19 cellular contexts compared by ENCODE assay signal in the genomic region with DNA sequence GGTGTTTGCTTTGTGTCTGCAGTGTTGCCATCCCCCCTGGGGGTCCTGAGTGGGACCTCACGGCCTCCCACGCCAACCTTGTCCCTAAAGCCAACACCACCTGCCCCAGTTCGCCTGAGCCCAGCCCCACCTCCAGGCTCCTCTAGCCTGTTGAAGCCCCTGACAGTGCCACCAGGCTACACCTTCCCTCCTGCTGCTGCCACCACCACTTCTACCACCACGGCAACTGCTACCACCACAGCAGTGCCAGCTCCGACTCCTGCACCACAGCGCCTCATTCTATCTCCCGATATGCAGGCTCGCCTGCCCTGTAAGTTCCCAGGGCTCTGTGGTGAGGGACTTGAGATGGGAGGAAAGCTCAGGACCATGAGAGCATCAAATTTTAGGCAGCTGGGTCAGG. TPM values are rescaled to one million over a fixed set of nuclear protein-coding genes. Genes with fewer than 3 reads are reported as not detected.
DNase-seq lines count a peak whose midpoint lies in the region; ATAC-seq, FAIRE-seq and TF ChIP-seq lines count a peak whose summit lies in the region.
"Had no signal": no experiment of that assay in that cellular context is flagged by ENCODE, and none has a peak within 500 bp of the region (broad histone marks: within the 10 kb centered on the region; RNA-seq: fewer than 3 reads in every experiment).

No MANE protein-coding gene starts in this region.

- H3K79me2 ChIP-seq in K562 (ENCODE audit: control insufficient read depth, insufficient read depth, low read length), result peaks cover 23% of the 10 kb centered on the region

- H3K9me3 ChIP-seq in K562 (replicated peaks; ENCODE audit: control insufficient read depth, insufficient read depth, low read depth, low read length), result no peaks in the 10 kb centered on the region
- H3K9me3 ChIP-seq in kidney (ENCODE audit: control insufficient read depth in 1 of 2, low read length in 2 of 2), result no peaks in the 10 kb centered on the region
- no peaks in the 10 kb centered on the region for H3K9me3 ChIP-seq in subcutaneous abdominal adipose tissue (ENCODE audit: control insufficient read depth in 5 of 5, low read length in 5 of 5)
- H3K9me3 ChIP-seq: BLaER1 treated with 17β-estradiol and CSF1 and Interleukin-3, amounts not matched to agents 10 nM and 100 nM had no signal

- no peak for TF ChIP-seq POLR2A in K562 (conservative IDR thresholded peaks at IDR 0.05)

- 0 out of 2 replicates have a peak, but pooled peaks cover 6% of the 10 kb centered on the region for H4K20me1 ChIP-seq in K562 (replicated peaks; ENCODE audit: control insufficient read depth, insufficient read depth, low read length)

- DNase-seq in activated naive CD8-positive, alpha-beta T cell treated with anti-CD3 and anti-CD28 coated beads for 36 hours, result no peak
- DNase-seq in K562 (ENCODE audit: extremely low read depth in 1 of 4, low spot score in 3 of 4) (no peak), kidney (peak; percentile 62), iPS-NIHi11 (ENCODE audit: low spot score) (no peak)
- no peak for DNase-seq in activated naive CD4-positive, alpha-beta T cell treated with Interleukin-2 at 50 U/mL for 16 hours
- DNase-seq: DMS 273 treated with DMSO at 0.1 percent for 48 hours, MV-4-11, NCI-H1417 treated with DMSO at 0.1 percent for 48 hours, NCI-H2029 treated with DMSO at 0.1 percent for 48 hours, NCI-H748 treated with DMSO at 0.1 percent for 48 hours, OCI-M1 had no signal

- CTCF ChIA-PET in K562 (lab: Yijun Ruan, JAX; ENCODE audit: low intra/inter-chr PET ratio), result no interaction called here

- H3K4me3 Mint-ChIP-seq in activated naive CD8-positive, alpha-beta T cell, result no peak overlapping the region
- no peak overlapping the region for H3K4me3 Mint-ChIP-seq in activated naive CD8-positive, alpha-beta T cell treated with anti-CD3 and anti-CD28 coated beads for 36 hours
- H3K4me3 Mint-ChIP-seq: GM23338 had no signal

- H2AFZ ChIP-seq in K562 (ENCODE audit: low read depth, low read length), result no peak overlapping the region
- H2AFZ ChIP-seq: GM23338 had no signal

- H3K27ac ChIP-seq in K562 (ENCODE audit: extremely low read depth, low read depth, low read length), result no peak overlapping the region
- no peak overlapping the region for H3K27ac ChIP-seq in kidney (ENCODE audit: low read depth in 2 of 2, low read length in 2 of 2)
- peak overlapping the region; percentile 67 for H3K27ac ChIP-seq in subcutaneous abdominal adipose tissue (ENCODE audit: low read depth, low read length)
- H3K27ac ChIP-seq: BLaER1 treated with 17β-estradiol and CSF1 and Interleukin-3, amounts not matched to agents 10 nM and 100 nM had no signal

- no peak for ATAC-seq in K562
- ATAC-seq in HG03457 (IDR thresholded peaks at IDR 0.05; ENCODE audit: unreplicated experiment), result no peak
- ATAC-seq: GM23338, HCT116 had no signal

- BruUV-seq in K562 (replicated peaks; lab: Mats Ljungman, UMichigan), result no TSS peak

- H3K36me3 Mint-ChIP-seq in activated naive CD8-positive, alpha-beta T cell, result peaks cover 10% of the 10 kb centered on the region
- H3K36me3 Mint-ChIP-seq in activated naive CD8-positive, alpha-beta T cell treated with anti-CD3 and anti-CD28 coated beads for 36 hours, result peaks cover 61% of the 10 kb centered on the region

- 87% methylated on average over 8 of the region's 8 CpGs for WGBS in K562 (ENCODE audit: insufficient coverage, low coverage, missing lambda C conversion rate)

- in situ Hi-C loops in K562 (cut with MboI), result no loop called here

- no peak overlapping the region for H3K4me3 ChIP-seq in K562
- H3K4me3 ChIP-seq in kidney (ENCODE audit: low read length in 2 of 2), result no peak overlapping the region
- H3K4me3 ChIP-seq in subcutaneous abdominal adipose tissue (ENCODE audit: low read depth in 1 of 5, low read length in 5 of 5), result no peak overlapping the region
- H3K4me3 ChIP-seq: BLaER1 treated with 17β-estradiol and CSF1 and Interleukin-3, amounts not matched to agents 10 nM and 100 nM; GM23338 had no signal

- TF ChIP-seq CTCF in K562 (IDR thresholded peaks at IDR 0.05 in 2 of 3, conservative IDR thresholded peaks at IDR 0.05 in 1 of 3; ENCODE audit: insufficient read depth in 2 of 3, low read depth in 1 of 3, low read length in 3 of 3) (no peak), kidney (IDR thresholded peaks at IDR 0.05; ENCODE audit: borderline replicate concordance, extremely low read depth, insufficient read depth) (no peak)

- no peaks in the 10 kb centered on the region for H3K27me3 Mint-ChIP-seq in activated naive CD8-positive, alpha-beta T cell
- no peaks in the 10 kb centered on the region for H3K27me3 Mint-ChIP-seq in activated naive CD8-positive, alpha-beta T cell treated with anti-CD3 and anti-CD28 coated beads for 36 hours

- FAIRE-seq in K562 (lab: Jason Lieb, UNC), result no peak
- FAIRE-seq in kidney (lab: Jason Lieb, UNC), result no peak
- FAIRE-seq: A204.1, GM12892 had no signal

- TF ChIP-seq EP300 in K562 (IDR thresholded peaks at IDR 0.05; ENCODE audit: low read length), result no peak

- H3K9ac ChIP-seq in K562 (ENCODE audit: insufficient read depth in 1 of 2, low read depth in 2 of 2, low read length in 2 of 2) (0 out of 4 replicates have a peak overlapping the region, but pooled peaks of 1 of the 2 experiments have one; percentile 20), kidney (ENCODE audit: low read length in 2 of 2) (no peak overlapping the region), subcutaneous abdominal adipose tissue (ENCODE audit: low read length in 5 of 5) (no peak overlapping the region)

- H3K36me3 ChIP-seq in K562 (ENCODE audit: control insufficient read depth, insufficient read depth, low read length), result peaks cover 94% of the 10 kb centered on the region
- peaks cover 55 to 76% of the 10 kb centered on the region in 2 donors for H3K36me3 ChIP-seq in kidney (ENCODE audit: control insufficient read depth in 1 of 2, insufficient read depth in 2 of 2, low read length in 2 of 2)
- H3K36me3 ChIP-seq in subcutaneous abdominal adipose tissue (ENCODE audit: control insufficient read depth in 5 of 5, insufficient read depth in 5 of 5, low read length in 5 of 5), result peaks cover 16 to 94% (median 83%) of the 10 kb centered on the region in 5 donors

- no peak for TF ChIP-seq RAD21 in K562 (CRISPR knock-in tag; conservative IDR thresholded peaks at IDR 0.05 in 1 of 2, IDR thresholded peaks at IDR 0.05 in 1 of 2)

- H3K4me1 ChIP-seq in K562 (replicated peaks in 1 of 2; ENCODE audit: control insufficient read depth in 2 of 2, insufficient read depth in 2 of 2, low read length in 2 of 2) (peaks cover 0 to 8% of the 10 kb centered on the region in 2 experiments; a peak in 1 of 5 replicates), kidney (ENCODE audit: control insufficient read depth in 1 of 2, insufficient read depth in 1 of 2, low read depth in 1 of 2, low read length in 2 of 2) (peaks cover 0 to 1% of the 10 kb centered on the region in 2 donors), subcutaneous abdominal adipose tissue (ENCODE audit: control insufficient read depth in 5 of 5, insufficient read depth in 5 of 5, low read length in 5 of 5) (peaks cover 0 to 40% (median 25%) of the 10 kb centered on the region in 5 donors)

- intact Hi-C loops in K562 (cut with micrococcal nuclease) (no loop called here), kidney (cut with DNase I) (no loop called here)

- no peaks in the 10 kb centered on the region for H3K9me1 ChIP-seq in K562 (ENCODE audit: control insufficient read depth, insufficient read depth, low read length)

- peaks cover 16% of the 10 kb centered on the region for H3K4me1 Mint-ChIP-seq in activated naive CD8-positive, alpha-beta T cell (ENCODE audit: low read depth)
- H3K4me1 Mint-ChIP-seq in activated naive CD8-positive, alpha-beta T cell treated with anti-CD3 and anti-CD28 coated beads for 36 hours, result peaks cover 15% of the 10 kb centered on the region
- H3K4me1 Mint-ChIP-seq: GM23338 had no signal

- H3K4me2 ChIP-seq in K562 (ENCODE audit: insufficient read depth, low read length), result no peak overlapping the region
- H3K4me2 ChIP-seq: BLaER1 treated with 17β-estradiol and CSF1 and Interleukin-3, amounts not matched to agents 10 nM and 100 nM; GM23338 had no signal

- POLR2A ChIA-PET in K562 (lab: Yijun Ruan, JAX), result interaction anchor here (1.1 to 2.6 kb wide), 4 partner anchors 10 to 54 kb away, joined by 4 to 10 read pairs (median 6); partner anchors contain the start of gene PHKG2

- H3K9me3 Mint-ChIP-seq in activated naive CD8-positive, alpha-beta T cell (ENCODE audit: low read depth), result no peaks in the 10 kb centered on the region
- H3K9me3 Mint-ChIP-seq in activated naive CD8-positive, alpha-beta T cell treated with anti-CD3 and anti-CD28 coated beads for 36 hours, result no peaks in the 10 kb centered on the region
- H3K9me3 Mint-ChIP-seq: GM23338 had no signal

- H3K27me3 ChIP-seq in K562 (ENCODE audit: control insufficient read depth in 2 of 2, insufficient read depth in 2 of 2, low read length in 2 of 2) (no peaks in the 10 kb centered on the region), subcutaneous abdominal adipose tissue (ENCODE audit: control insufficient read depth in 5 of 5, insufficient read depth in 4 of 5, low read length in 5 of 5) (no peaks in the 10 kb centered on the region)
- H3K27me3 ChIP-seq: BLaER1 treated with 17β-estradiol and CSF1 and Interleukin-3, amounts not matched to agents 10 nM and 100 nM had no signal

- H3K27ac Mint-ChIP-seq in activated naive CD8-positive, alpha-beta T cell, result peak overlapping the region; percentile 12
- no peak overlapping the region for H3K27ac Mint-ChIP-seq in activated naive CD8-positive, alpha-beta T cell treated with anti-CD3 and anti-CD28 coated beads for 36 hours
- H3K27ac Mint-ChIP-seq: GM23338 had no signal

RNA-seq across cellular contexts. Expression of gene SRCAP, which starts 22.2 kb away (rescaled TPM):
- 10 to 100 TPM; 66.1 to 72.6 TPM for total RNA-seq in activated naive CD8-positive, alpha-beta T cell treated with anti-CD3 and anti-CD28 coated beads for 36 hours
- total RNA-seq in K562 (2011; cell fraction: chromatin; rRNA removed; ENCODE audit: low replicate concordance), result 89.8 and 132 TPM in 2 replicates
- 44.6 and 46.2 TPM in 2 replicates for total RNA-seq in K562 (2011; cell fraction: nucleolus; rRNA removed)
- 58.6 and 74.8 TPM in 2 replicates for total RNA-seq in K562 (2011; cell fraction: nucleoplasm; rRNA removed)
- total RNA-seq in K562 (2014; rRNA removed), result 16.0 and 16.3 TPM in 2 replicates
- 3.5 and 3.7 TPM in 2 replicates for total RNA-seq in K562 (2014; rRNA removed; fragmentation: Illumina TruSeq; extraction: Trizol)
- 5.8 and 7.9 TPM in 2 replicates for total RNA-seq in K562 (2015; rRNA removed; fragmentation: Illumina TruSeq; extraction: Trizol)
- total RNA-seq in K562 (2021), result 58.9 and 62.6 TPM in 2 replicates
- polyA plus RNA-seq in K562 (2011; rRNA removed), result 2.2 and 6.4 TPM in 2 replicates
- polyA plus RNA-seq in K562 (2011; cell fraction: cytosol; rRNA removed), result 1.9 and 3.2 TPM in 2 replicates
- polyA plus RNA-seq in K562 (2011; cell fraction: nucleus; rRNA removed), result 18.6 and 29.8 TPM in 2 replicates
- polyA plus RNA-seq in K562 (2012), result 16.6 and 25.8 TPM in 2 replicates
- 14.9 and 21.0 TPM in 2 replicates for polyA plus RNA-seq in K562 (2014; fragmentation: Illumina TruSeq; extraction: Trizol)
- under 1 TPM; 0.21 to 0.53 TPM for polyA plus RNA-seq in K562 (2014; fragmentation: Nextera tagmentation; extraction: Ambion mirVana)
- 11.4 and 17.0 TPM in 2 replicates for polyA plus RNA-seq in K562 (2014; rRNA removed)
- polyA minus RNA-seq in K562 (2011; rRNA and poly(A)+ RNA removed), result 11.0 and 11.9 TPM in 2 replicates
- 21.7 and 27.4 TPM in 2 replicates for polyA minus RNA-seq in K562 (2011; cell fraction: cytosol; rRNA and poly(A)+ RNA removed)
- 17.2 and 20.0 TPM in 2 replicates for polyA minus RNA-seq in K562 (2011; cell fraction: nucleus; rRNA and poly(A)+ RNA removed)
- total RNA-seq in kidney, result 71.9 TPM
- polyA plus RNA-seq in kidney (ENCODE audit: insufficient read depth, low read depth, low replicate concordance), result 1.6 TPM

RNA-seq across cellular contexts. Expression of gene PHKG2, which starts 27.1 kb away (rescaled TPM):
- 10 to 100 TPM; 31.1 to 32.0 TPM for total RNA-seq in activated naive CD8-positive, alpha-beta T cell treated with anti-CD3 and anti-CD28 coated beads for 36 hours
- 128 and 290 TPM in 2 replicates for total RNA-seq in K562 (2011; cell fraction: chromatin; rRNA removed; ENCODE audit: low replicate concordance)
- 161 and 163 TPM in 2 replicates for total RNA-seq in K562 (2011; cell fraction: nucleolus; rRNA removed)
- 157 and 194 TPM in 2 replicates for total RNA-seq in K562 (2011; cell fraction: nucleoplasm; rRNA removed)
- total RNA-seq in K562 (2014; rRNA removed) (30.7 and 45.9 TPM in 2 replicates), K562 (2014; rRNA removed; fragmentation: Illumina TruSeq; extraction: Trizol) (18.3 and 21.2 TPM in 2 replicates), K562 (2015; rRNA removed; fragmentation: Illumina TruSeq; extraction: Trizol) (23.9 and 25.2 TPM in 2 replicates), K562 (2021) (39.7 and 40.7 TPM in 2 replicates), kidney (27.8 TPM)
- polyA plus RNA-seq in K562 (2011; rRNA removed) (44.1 and 54.4 TPM in 2 replicates), K562 (2014; fragmentation: Illumina TruSeq; extraction: Trizol) (39.2 and 41.0 TPM in 2 replicates), K562 (2014; fragmentation: Nextera tagmentation; extraction: Ambion mirVana) (10 to 100 TPM in 1 of 2 experiments, 1 to 10 TPM in 1; 5.8 to 14.1 TPM), K562 (2014; rRNA removed) (50.4 and 54.2 TPM in 2 replicates), kidney (ENCODE audit: insufficient read depth, low read depth, low replicate concordance) (34.9 TPM)
- 44.6 and 56.8 TPM in 2 replicates for polyA plus RNA-seq in K562 (2011; cell fraction: cytosol; rRNA removed)
- 182 and 233 TPM in 2 replicates for polyA plus RNA-seq in K562 (2011; cell fraction: nucleus; rRNA removed)
- polyA plus RNA-seq in K562 (2012), result 30.6 and 41.6 TPM in 2 replicates
- polyA minus RNA-seq in K562 (2011; rRNA and poly(A)+ RNA removed), result 19.6 and 26.2 TPM in 2 replicates
- 14.9 and 17.4 TPM in 2 replicates for polyA minus RNA-seq in K562 (2011; cell fraction: cytosol; rRNA and poly(A)+ RNA removed)
- polyA minus RNA-seq in K562 (2011; cell fraction: nucleus; rRNA and poly(A)+ RNA removed), result 36.2 and 39.6 TPM in 2 replicates

RNA-seq across cellular contexts. Expression of gene CFAP119, which starts 40.7 kb away (rescaled TPM):
- 1 to 10 TPM; 3.7 to 6.4 TPM for total RNA-seq in activated naive CD8-positive, alpha-beta T cell treated with anti-CD3 and anti-CD28 coated beads for 36 hours
- 23.0 and 52.3 TPM in 2 replicates for total RNA-seq in K562 (2011; cell fraction: chromatin; rRNA removed; ENCODE audit: low replicate concordance)
- 44.0 and 46.5 TPM in 2 replicates for total RNA-seq in K562 (2011; cell fraction: nucleolus; rRNA removed)
- total RNA-seq in K562 (2011; cell fraction: nucleoplasm; rRNA removed), result 24.7 and 39.0 TPM in 2 replicates
- total RNA-seq in K562 (2014; rRNA removed) (16.1 and 18.5 TPM in 2 replicates), K562 (2014; rRNA removed; fragmentation: Illumina TruSeq; extraction: Trizol) (4.2 and 6.1 TPM in 2 replicates), K562 (2015; rRNA removed; fragmentation: Illumina TruSeq; extraction: Trizol) (7.0 and 7.4 TPM in 2 replicates), K562 (2021) (18.4 and 20.0 TPM in 2 replicates), kidney (12.2 TPM)
- polyA plus RNA-seq in K562 (2011; rRNA removed) (13.5 and 16.3 TPM in 2 replicates), K562 (2014; fragmentation: Illumina TruSeq; extraction: Trizol) (9.0 and 9.6 TPM in 2 replicates), K562 (2014; fragmentation: Nextera tagmentation; extraction: Ambion mirVana) (1 to 10 TPM; 5.5 to 6.2 TPM), K562 (2014; rRNA removed) (33.7 and 38.2 TPM in 2 replicates), kidney (ENCODE audit: insufficient read depth, low read depth, low replicate concordance) (13.5 TPM)
- polyA plus RNA-seq in K562 (2011; cell fraction: cytosol; rRNA removed), result 10.6 and 19.6 TPM in 2 replicates
- 107 and 225 TPM in 2 replicates for polyA plus RNA-seq in K562 (2011; cell fraction: nucleus; rRNA removed)
- polyA plus RNA-seq in K562 (2012), result 14.9 and 20.9 TPM in 2 replicates
- polyA minus RNA-seq in K562 (2011; rRNA and poly(A)+ RNA removed), result 1.2 and 2.5 TPM in 2 replicates
- polyA minus RNA-seq in K562 (2011; cell fraction: cytosol; rRNA and poly(A)+ RNA removed), result 3.8 and 4.2 TPM in 2 replicates
- 16.9 and 21.3 TPM in 2 replicates for polyA minus RNA-seq in K562 (2011; cell fraction: nucleus; rRNA and poly(A)+ RNA removed)

RNA-seq across cellular contexts. Expression of gene RNF40, which starts 41.0 kb away (rescaled TPM):
- 100 to 1,000 TPM in 1 of 2 experiments, 10 to 100 TPM in 1; 95.2 to 107 TPM for total RNA-seq in activated naive CD8-positive, alpha-beta T cell treated with anti-CD3 and anti-CD28 coated beads for 36 hours
- 149 and 268 TPM in 2 replicates for total RNA-seq in K562 (2011; cell fraction: chromatin; rRNA removed; ENCODE audit: low replicate concordance)
- total RNA-seq in K562 (2011; cell fraction: nucleolus; rRNA removed), result 112 and 115 TPM in 2 replicates
- 105 and 116 TPM in 2 replicates for total RNA-seq in K562 (2011; cell fraction: nucleoplasm; rRNA removed)
- total RNA-seq in K562 (2014; rRNA removed) (81.9 and 95.6 TPM in 2 replicates), K562 (2014; rRNA removed; fragmentation: Illumina TruSeq; extraction: Trizol) (73.7 and 81.5 TPM in 2 replicates), K562 (2015; rRNA removed; fragmentation: Illumina TruSeq; extraction: Trizol) (76.4 and 82.9 TPM in 2 replicates), K562 (2021) (124 and 129 TPM in 2 replicates), kidney (109 TPM)
- polyA plus RNA-seq in K562 (2011; rRNA removed) (91.7 and 97.8 TPM in 2 replicates), K562 (2014; fragmentation: Illumina TruSeq; extraction: Trizol) (107 and 115 TPM in 2 replicates), K562 (2014; fragmentation: Nextera tagmentation; extraction: Ambion mirVana) (1 to 10 TPM; 6.2 to 9.1 TPM), K562 (2014; rRNA removed) (68.2 and 75.6 TPM in 2 replicates), kidney (ENCODE audit: insufficient read depth, low read depth, low replicate concordance) (74.3 TPM)
- polyA plus RNA-seq in K562 (2011; cell fraction: cytosol; rRNA removed), result 60.8 and 77.4 TPM in 2 replicates
- polyA plus RNA-seq in K562 (2011; cell fraction: nucleus; rRNA removed), result 137 and 170 TPM in 2 replicates
- 78.5 and 80.4 TPM in 2 replicates for polyA plus RNA-seq in K562 (2012)
- polyA minus RNA-seq in K562 (2011; rRNA and poly(A)+ RNA removed), result 89.9 and 91.7 TPM in 2 replicates
- 61.7 and 77.1 TPM in 2 replicates for polyA minus RNA-seq in K562 (2011; cell fraction: cytosol; rRNA and poly(A)+ RNA removed)
- polyA minus RNA-seq in K562 (2011; cell fraction: nucleus; rRNA and poly(A)+ RNA removed), result 39.2 and 51.2 TPM in 2 replicates
